In the genomic region with DNA sequence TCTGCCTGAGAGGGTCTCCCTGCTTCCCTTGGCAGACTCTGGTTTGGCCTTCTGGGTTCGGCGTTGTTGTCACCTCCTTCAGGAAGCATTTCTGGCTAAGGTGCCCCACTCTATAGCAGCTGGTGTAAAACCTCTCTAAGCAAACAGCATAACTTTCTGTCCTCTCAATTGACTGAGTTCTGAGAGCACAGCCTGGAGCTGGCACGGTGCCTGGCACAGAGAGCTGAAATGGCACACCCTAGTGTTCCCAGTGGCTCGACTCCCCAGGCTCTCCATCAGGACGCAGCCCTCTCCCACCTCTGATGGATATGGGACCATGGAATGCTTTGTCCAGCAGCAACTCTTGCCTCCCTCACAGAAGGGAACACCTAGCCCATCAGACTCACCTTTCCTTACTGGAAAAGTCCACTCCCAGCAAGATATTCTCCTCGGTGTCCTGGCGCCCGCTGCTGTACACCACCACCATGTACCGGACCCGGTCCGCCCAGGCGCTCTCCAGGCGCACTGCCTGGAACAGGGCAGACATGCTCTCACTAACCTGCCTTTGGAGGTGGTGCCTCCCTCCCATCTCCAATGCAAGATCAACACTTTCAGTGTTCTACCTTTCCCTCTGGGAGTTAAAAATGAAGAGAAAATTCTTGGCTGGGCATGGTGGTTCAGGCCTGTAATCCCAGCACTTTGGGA, we compare ENCODE assay signal across 12 cellular contexts. TPM values are rescaled to one million over a fixed set of nuclear protein-coding genes. Genes with fewer than 3 reads are reported as not detected.
A peak's percentile ranks its signal among the peaks of the same experiment; 100 is the strongest.
DNase-seq lines count a peak whose midpoint lies in the region; ATAC-seq and TF ChIP-seq lines count a peak whose summit lies in the region.
"Had no signal": no experiment of that assay in that cellular context is flagged by ENCODE, and none has a peak within 500 bp of the region (broad histone marks: within the 10 kb centered on the region; RNA-seq: fewer than 3 reads in every experiment).

No MANE protein-coding gene starts in this region.

- intact Hi-C loops in CD14-positive monocyte (cut with micrococcal nuclease) = loop anchor here in 1 of 2 donors (10.0 kb wide), 1 partner anchor 278 kb away; the partner anchor contains the start of genes ALKBH2 and UNG
- intact Hi-C loops in posterior vena cava (cut with DNase I) = no loop called here

- no peaks in the 10 kb centered on the region for H3K9me2 ChIP-seq in OCI-LY1 (ENCODE audit: low read depth, low read length)

- no peaks in the 10 kb centered on the region for H3K36me3 ChIP-seq in OCI-LY1 (ENCODE audit: insufficient read depth, low read length)

- peak overlapping the region; percentile 44; the same call in 1 of the 2 replicates for H3K9ac ChIP-seq in OCI-LY1 (ENCODE audit: low read length)

- H3K79me2 ChIP-seq in OCI-LY1 (ENCODE audit: insufficient read depth, low read length) = no peaks in the 10 kb centered on the region

- TF ChIP-seq CTCF in CD14-positive monocyte (IDR thresholded peaks at IDR 0.05) (no peak), OCI-LY1 (IDR thresholded peaks at IDR 0.05; ENCODE audit: low read length) (no peak), fibroblast of the aortic adventitia (IDR thresholded peaks at IDR 0.05; ENCODE audit: insufficient read depth, low read length) (no peak)

- H3K27me3 Mint-ChIP-seq in CD14-positive monocyte (ENCODE audit: low read depth in 3 of 3) = peaks cover 0 to 1% (median 0%) of the 10 kb centered on the region in 3 donors
- H3K27me3 Mint-ChIP-seq in T-helper 2 cell treated with Interferon-gamma antibody and Interleukin-4, amounts not matched to agents 5 μg/mL and 100 μg/mL, for 36 hours (ENCODE audit: low read depth) = no peaks in the 10 kb centered on the region

- no peak for DNase-seq in CD14-positive monocyte (ENCODE audit: low spot score)
- peak; percentile 53 for DNase-seq in fibroblast of the aortic adventitia (ENCODE audit: low read depth)
- DNase-seq in posterior vena cava (ENCODE audit: low spot score) = peak; percentile 80
- DNase-seq in middle frontal gyrus (ENCODE audit: extremely low spot score, low spot score) = no peak
- DNase-seq in T-helper 2 cell treated with Interferon-gamma antibody and Interleukin-4, amounts not matched to agents 5 μg/mL and 100 μg/mL, for 36 hours (ENCODE audit: low spot score) = no peak
- DNase-seq: central memory CD4-positive, alpha-beta T cell; NCI-H1105 had no signal

- H3K9me3 Mint-ChIP-seq in CD14-positive monocyte = peaks cover 0 to 2% (median 0%) of the 10 kb centered on the region in 7 donors
- H3K9me3 Mint-ChIP-seq in T-helper 2 cell treated with Interferon-gamma antibody and Interleukin-4, amounts not matched to agents 5 μg/mL and 100 μg/mL, for 36 hours = no peaks in the 10 kb centered on the region

- H3K4me1 Mint-ChIP-seq in CD14-positive monocyte = peaks cover 34% of the 10 kb centered on the region
- peaks cover 11% of the 10 kb centered on the region for H3K4me1 Mint-ChIP-seq in T-helper 2 cell treated with Interferon-gamma antibody and Interleukin-4, amounts not matched to agents 5 μg/mL and 100 μg/mL, for 36 hours (ENCODE audit: low read depth)

- H3K4me3 Mint-ChIP-seq in CD14-positive monocyte = no peak overlapping the region
- H3K4me3 Mint-ChIP-seq in T-helper 2 cell treated with Interferon-gamma antibody and Interleukin-4, amounts not matched to agents 5 μg/mL and 100 μg/mL, for 36 hours = no peak overlapping the region

- H3F3A ChIP-seq in OCI-LY1 (ENCODE audit: insufficient read depth, low read length) = peaks cover 4% of the 10 kb centered on the region; the same call in 1 of the 2 replicates

- no peaks in the 10 kb centered on the region for H3K9me3 ChIP-seq in OCI-LY1 (ENCODE audit: low read length)
- H3K9me3 ChIP-seq: neutrophil had no signal

- peaks cover 87% of the 10 kb centered on the region for H3K4me1 ChIP-seq in OCI-LY1 (ENCODE audit: insufficient read depth, low read length, severe bottlenecking)

- H2AFZ ChIP-seq in OCI-LY1 (ENCODE audit: low read length) = no peak overlapping the region

- peak overlapping the region; percentile 96 for H3K27ac ChIP-seq in OCI-LY1 (ENCODE audit: low read depth, low read length, poor library complexity, severe bottlenecking)
- H3K27ac ChIP-seq: SK-N-MC had no signal

- H3K4me3 ChIP-seq in OCI-LY1 (ENCODE audit: low read depth, low read length, poor library complexity, severe bottlenecking) (no peak overlapping the region), fibroblast of the aortic adventitia (ENCODE audit: low read depth, low read length) (no peak overlapping the region)
- H3K4me3 ChIP-seq: SK-N-MC had no signal

- ATAC-seq in GM21360 (IDR thresholded peaks at IDR 0.05; ENCODE audit: unreplicated experiment) (no peak), HG03565 (IDR thresholded peaks at IDR 0.05; ENCODE audit: unreplicated experiment) (no peak)

- H3K27me3 ChIP-seq in OCI-LY1 (ENCODE audit: insufficient read depth, low read length) = no peaks in the 10 kb centered on the region
- H3K27me3 ChIP-seq: neutrophil had no signal

- H3K27ac Mint-ChIP-seq in CD14-positive monocyte = peak overlapping the region in 5 of 7 donors; percentile 28 to 67 (median 58)
- no peak overlapping the region for H3K27ac Mint-ChIP-seq in T-helper 2 cell treated with Interferon-gamma antibody and Interleukin-4, amounts not matched to agents 5 μg/mL and 100 μg/mL, for 36 hours

- peaks cover 75 to 83% of the 10 kb centered on the region in 2 donors for H3K36me3 Mint-ChIP-seq in CD14-positive monocyte
- peaks cover 28% of the 10 kb centered on the region for H3K36me3 Mint-ChIP-seq in T-helper 2 cell treated with Interferon-gamma antibody and Interleukin-4, amounts not matched to agents 5 μg/mL and 100 μg/mL, for 36 hours (ENCODE audit: low read depth)

- peak overlapping the region; percentile 40 for H3K4me2 ChIP-seq in OCI-LY1 (ENCODE audit: low read length)

- no peaks in the 10 kb centered on the region for H4K20me1 ChIP-seq in OCI-LY1 (ENCODE audit: insufficient read depth, low read length)

RNA-seq across cellular contexts. Expression of gene SSH1, which starts 40.6 kb away (rescaled TPM):
- polyA plus RNA-seq in CD14-positive monocyte = 1 to 10 TPM; 5.2 to 8.7 TPM
- total RNA-seq in fibroblast of the aortic adventitia (ENCODE audit: low replicate concordance) (8.7 and 31.6 TPM in 2 replicates), posterior vena cava (10 to 100 TPM; 34.7 to 43.9 TPM)

Comparison
In these comparisons a context has a peak if more than half of its experiments do, and no peak if none do; other contexts are left out.
1. DNase-seq: peak in fibroblast of the aortic adventitia (single experiment) and posterior vena cava (single experiment); none in CD14-positive monocyte (single experiment), middle frontal gyrus (single experiment) and T-helper 2 cell treated with Interferon-gamma antibody and Interleukin-4, amounts not matched to agents 5 μg/mL and 100 μg/mL, for 36 hours (single experiment).